ENCODE assay signal across 8 cellular contexts in the genomic region with DNA sequence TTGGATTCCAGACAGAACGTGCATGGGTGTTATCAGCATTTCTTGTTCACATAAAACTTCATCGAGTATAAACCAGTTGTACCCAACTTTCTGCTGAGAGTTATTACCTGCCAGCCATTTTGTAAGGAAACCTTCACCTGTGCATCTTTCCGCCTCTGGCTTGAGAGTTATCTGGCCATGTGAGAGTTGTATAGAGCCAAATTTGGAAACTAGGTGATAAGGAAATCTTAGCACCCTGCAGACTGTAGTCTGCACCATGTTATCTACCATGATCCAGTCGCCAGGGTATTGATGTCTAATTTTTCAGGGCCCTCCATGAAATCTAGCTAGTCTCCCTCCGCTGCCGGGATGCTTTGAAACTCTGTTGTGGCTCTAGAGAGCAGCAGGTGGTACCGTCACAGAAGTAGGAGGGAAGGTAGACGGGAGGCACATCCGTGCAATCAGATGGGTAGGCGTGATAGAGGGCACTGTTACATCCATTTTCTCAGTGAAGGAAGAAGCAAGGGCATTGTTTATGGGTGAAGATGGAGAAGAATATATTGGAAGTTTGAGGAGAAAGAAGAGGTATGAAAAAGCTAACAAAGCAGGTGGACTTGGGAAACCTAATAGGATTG. TPM values are rescaled to one million over a fixed set of nuclear protein-coding genes. Genes with fewer than 3 reads are reported as not detected.
A peak's percentile ranks its signal among the peaks of the same experiment; 100 is the strongest.
DNase-seq lines count a peak whose midpoint lies in the region; ATAC-seq, FAIRE-seq and TF ChIP-seq lines count a peak whose summit lies in the region.
"Had no signal": no experiment of that assay in that cellular context is flagged by ENCODE, and none has a peak within 500 bp of the region (broad histone marks: within the 10 kb centered on the region; RNA-seq: fewer than 3 reads in every experiment).

No MANE protein-coding gene starts in this region.

- H3K36me3 Mint-ChIP-seq in stimulated activated effector memory CD8-positive, alpha-beta T cell treated with anti-CD3 and anti-CD28 coated beads, Interleukin-12 subunit alpha, Interleukin-12 subunit beta, amount 100 ng/mL, for 72 hours: peaks cover 8% of the 10 kb centered on the region

- H3K36me3 ChIP-seq in HCT116 (ENCODE audit: control insufficient read depth in 1 of 2, insufficient read depth in 2 of 2, low read length in 2 of 2) (peaks cover 7 to 18% of the 10 kb centered on the region in 2 experiments; a peak in 3 of 4 replicates), kidney (ENCODE audit: control insufficient read depth in 1 of 2, insufficient read depth in 2 of 2, low read length in 2 of 2) (peaks cover 1 to 3% of the 10 kb centered on the region in 2 donors), thoracic aorta (peaks cover 5% of the 10 kb centered on the region)

- POLR2A ChIA-PET in HCT116 (lab: Charles Lee): interaction anchor here (1.8 kb wide), 1 partner anchor 10 kb away, joined by 7 read pairs; no protein-coding TSS in a partner anchor

- intact Hi-C loops in HCT116 (cut with micrococcal nuclease) (no loop called here), kidney (cut with DNase I) (no loop called here)

- H3K79me2 ChIP-seq in HCT116 (ENCODE audit: insufficient read depth, low read length): peaks cover 35% of the 10 kb centered on the region

- FAIRE-seq in kidney (lab: Jason Lieb, UNC): no peak

- H3K27me3 ChIP-seq in HCT116 (ENCODE audit: insufficient read depth, low read length): no peaks in the 10 kb centered on the region
- no peaks in the 10 kb centered on the region for H3K27me3 ChIP-seq in thoracic aorta (replicated peaks; ENCODE audit: insufficient read depth)

- no peak for TF ChIP-seq RAD21 in HCT116 (IDR thresholded peaks at IDR 0.05; ENCODE audit: low read depth)

- peak overlapping the region; percentile 91 to 95 for H3K4me3 ChIP-seq in HCT116 (replicated peaks in 1 of 2; ENCODE audit: low read depth in 1 of 2, low read length in 2 of 2)
- peak overlapping the region; percentile 80 to 91 for H3K4me3 ChIP-seq in kidney (ENCODE audit: low read length in 2 of 2)
- H3K4me3 ChIP-seq in thoracic aorta: peak overlapping the region; percentile 98

- no peak for ATAC-seq in HCT116
- ATAC-seq in thoracic aorta (ENCODE audit: insufficient number of reproducible peaks, low FRiP score, low read depth): no peak
- no peak for ATAC-seq in stimulated activated effector memory CD8-positive, alpha-beta T cell treated with anti-CD3 and anti-CD28 coated beads, Interleukin-12 subunit alpha, Interleukin-12 subunit beta, amount 100 ng/mL, for 72 hours
- ATAC-seq in GM19351 (IDR thresholded peaks at IDR 0.05; ENCODE audit: unreplicated experiment): no peak

- no peak overlapping the region for H3K4me3 Mint-ChIP-seq in stimulated activated effector memory CD8-positive, alpha-beta T cell treated with anti-CD3 and anti-CD28 coated beads, Interleukin-12 subunit alpha, Interleukin-12 subunit beta, amount 100 ng/mL, for 72 hours

- H3K9ac ChIP-seq in HCT116 (ENCODE audit: low read length) (peak overlapping the region; percentile 84), kidney (ENCODE audit: low read length in 2 of 2) (no peak overlapping the region)

- peak overlapping the region; percentile 94 for H3K4me2 ChIP-seq in HCT116 (ENCODE audit: low read length)

- no peak for DNase-seq in HCT116 (ENCODE audit: low read depth, low spot score)
- DNase-seq in kidney: no peak
- no peak for DNase-seq in thoracic aorta (ENCODE audit: low spot score)
- DNase-seq in stimulated activated effector memory CD8-positive, alpha-beta T cell treated with anti-CD3 and anti-CD28 coated beads, Interleukin-12 subunit alpha, Interleukin-12 subunit beta, amount 100 ng/mL, for 72 hours (ENCODE audit: low spot score in 2 of 2): no peak
- DNase-seq in activated CD4-positive, alpha-beta T cell treated with anti-CD3 and anti-CD28 coated beads for 4 hours: no peak
- DNase-seq: activated effector memory CD4-positive, alpha-beta T cell treated with anti-CD3 and anti-CD28 coated beads, Interleukin-2, amount 50 U/mL, for 16 hours had no signal

- no peak for TF ChIP-seq POLR2A in HCT116 (IDR thresholded peaks at IDR 0.05; ENCODE audit: borderline replicate concordance, extremely low read depth, insufficient read depth, insufficient read length)

- H3K4me1 ChIP-seq in HCT116 (ENCODE audit: control insufficient read depth in 1 of 2, insufficient read depth in 2 of 2, low read length in 2 of 2): peaks cover 8 to 19% of the 10 kb centered on the region in 2 experiments
- peaks cover 10 to 15% of the 10 kb centered on the region in 2 donors for H3K4me1 ChIP-seq in kidney (ENCODE audit: control insufficient read depth in 1 of 2, insufficient read depth in 1 of 2, low read depth in 1 of 2, low read length in 2 of 2)
- H3K4me1 ChIP-seq in thoracic aorta (ENCODE audit: control insufficient read depth in 1 of 2, low read depth in 2 of 2): peaks cover 4 to 25% of the 10 kb centered on the region in 2 donors

- TF ChIP-seq CTCF in HCT116 (IDR thresholded peaks at IDR 0.05 in 2 of 3, conservative IDR thresholded peaks at IDR 0.05 in 1 of 3; ENCODE audit: borderline replicate concordance in 1 of 3, insufficient read depth in 1 of 3, low read depth in 2 of 3, low read length in 2 of 3) (no peak), VCaP (conservative IDR thresholded peaks at IDR 0.05) (no peak), kidney (IDR thresholded peaks at IDR 0.05; ENCODE audit: borderline replicate concordance, extremely low read depth, insufficient read depth) (no peak), thoracic aorta (IDR thresholded peaks at IDR 0.05) (no peak)

- no TSS peak for BruUV-seq in HCT116 (replicated peaks; lab: Mats Ljungman, UMichigan)

- H3K27ac Mint-ChIP-seq in stimulated activated effector memory CD8-positive, alpha-beta T cell treated with anti-CD3 and anti-CD28 coated beads, Interleukin-12 subunit alpha, Interleukin-12 subunit beta, amount 100 ng/mL, for 72 hours: no peak overlapping the region

- no peaks in the 10 kb centered on the region for H4K20me1 ChIP-seq in HCT116 (ENCODE audit: insufficient read depth)

- no peaks in the 10 kb centered on the region for H3K9me3 Mint-ChIP-seq in stimulated activated effector memory CD8-positive, alpha-beta T cell treated with anti-CD3 and anti-CD28 coated beads, Interleukin-12 subunit alpha, Interleukin-12 subunit beta, amount 100 ng/mL, for 72 hours

- H2AFZ ChIP-seq in HCT116 (ENCODE audit: low read depth, low read length, poor library complexity, severe bottlenecking): no peak overlapping the region

- no peaks in the 10 kb centered on the region for H3K9me2 ChIP-seq in HCT116 (ENCODE audit: insufficient read depth)

- CTCF ChIA-PET in HCT116 (lab: Charles Lee): interaction anchor here (1.9 kb wide), 1 partner anchor 12 kb away, joined by 7 read pairs; no protein-coding TSS in a partner anchor

- H3K27ac ChIP-seq in HCT116 (ENCODE audit: low read depth, low read length) (peak overlapping the region; percentile 65; the same call in 1 of the 2 replicates), VCaP (peak overlapping the region; percentile 74), kidney (ENCODE audit: low read depth in 2 of 2, low read length in 2 of 2) (no peak overlapping the region), thoracic aorta (no peak overlapping the region)

- H3K4me1 Mint-ChIP-seq in stimulated activated effector memory CD8-positive, alpha-beta T cell treated with anti-CD3 and anti-CD28 coated beads, Interleukin-12 subunit alpha, Interleukin-12 subunit beta, amount 100 ng/mL, for 72 hours: no peaks in the 10 kb centered on the region

- RAD21 ChIA-PET in HCT116 (lab: Charles Lee; ENCODE audit: low non-redundant PET in 1 of 2, low total read pairs in 2 of 2, uncharacterized antibody in 2 of 2, unreplicated experiment in 2 of 2): no interaction called here

- peaks cover 0 to 3% of the 10 kb centered on the region in 2 experiments; a peak in 1 of 4 replicates for H3K9me3 ChIP-seq in HCT116 (ENCODE audit: control insufficient read depth in 1 of 2, insufficient read depth in 1 of 2, low read depth in 1 of 2, low read length in 2 of 2)
- H3K9me3 ChIP-seq in kidney (ENCODE audit: control insufficient read depth in 1 of 2, low read length in 2 of 2): peaks cover 0 to 2% of the 10 kb centered on the region in 2 donors
- H3K9me3 ChIP-seq in thoracic aorta: no peaks in the 10 kb centered on the region

TF ChIP-seq in HCT116, 20 proteins besides CTCF, POLR2A, EP300 and RAD21:
- peak; percentile 85 for TF ChIP-seq YY1 (IDR thresholded peaks at IDR 0.05; ENCODE audit: extremely low read depth, insufficient replicate concordance, low read depth, low read length)
- TF ChIP-seq SIN3A (IDR thresholded peaks at IDR 0.05; ENCODE audit: low read depth): no peak

RNA-seq across cellular contexts. Expression of a gene that starts 1.2 kb away (rescaled TPM):
- 29.2 TPM for total RNA-seq in HCT116 (2021; ENCODE audit: unreplicated experiment)
- 5.9 and 9.0 TPM in 2 replicates for polyA plus RNA-seq in HCT116 (2012)
- 28.4 TPM for total RNA-seq in kidney
- polyA plus RNA-seq in kidney (ENCODE audit: insufficient read depth, low read depth, low replicate concordance): 16.6 TPM
- total RNA-seq in thoracic aorta: 10 to 100 TPM; 41.0 to 41.1 TPM

Comparison
In these comparisons a context has a peak if more than half of its experiments do, and no peak if none do; other contexts are left out.
1. H3K27ac ChIP-seq: peak in HCT116 (single experiment) and VCaP (single experiment); none in kidney (0 of 2) and thoracic aorta (0 of 2).
2. Peak in every context shown above with its lines, with median percentiles within 50 percentile points of each other: H3K4me3 ChIP-seq.